In the genomic region with DNA sequence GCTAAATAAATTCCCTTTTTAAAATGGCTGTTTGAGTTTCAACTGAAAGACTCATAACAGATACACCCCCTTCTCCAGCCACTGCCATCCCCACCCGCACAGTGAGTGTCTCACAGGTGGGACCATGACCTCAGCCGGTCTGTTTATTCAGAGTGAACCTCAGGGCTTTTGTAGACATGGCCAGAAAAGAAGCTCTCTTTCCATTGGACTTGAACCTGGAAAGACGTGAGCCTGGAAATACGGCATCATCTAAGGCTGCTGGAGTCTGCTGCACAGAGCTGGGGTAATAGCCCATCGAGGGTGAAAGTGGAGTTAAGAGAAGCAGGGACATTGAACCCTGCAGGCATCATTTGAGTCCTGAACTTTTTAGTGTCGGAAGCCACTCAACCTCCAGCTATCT, we compare ENCODE assay signal across 36 cellular contexts.
"Had no signal": no experiment of that assay in that cellular context is flagged by ENCODE, and none has a peak within 500 bp of the region (broad histone marks: within the 10 kb centered on the region; RNA-seq: fewer than 3 reads in every experiment).

No MANE protein-coding gene starts in this region.

- H3K27me3 ChIP-seq: adrenal gland, cardiac muscle cell had no signal

- H3K9me3 Mint-ChIP-seq: activated CD4-positive, alpha-beta memory T cell treated with anti-CD3 and anti-CD28 coated beads, Interleukin-2, amount 10 ng/mL, durations not matched to agents 7 days and 5 days; activated CD4-positive, alpha-beta T cell treated with anti-CD3 and anti-CD28 coated beads, Interleukin-2, amount 10 ng/mL, durations not matched to agents 7 days and 5 days; activated naive CD4-positive, alpha-beta T cell treated with anti-CD3 and anti-CD28 coated beads for 36 hours; activated naive CD4-positive, alpha-beta T cell treated with anti-CD3 and anti-CD28 coated beads, Interleukin-2, amount 50 U/mL, for 72 hours; activated naive CD8-positive, alpha-beta T cell treated with anti-CD3 and anti-CD28 coated beads for 36 hours; activated T-cell treated with anti-CD3 and anti-CD28 coated beads, Interleukin-2, amount 50 U/mL, for 24 hours; central memory CD8-positive, alpha-beta T cell; T-helper 1 cell treated with Interleukin-12 subunit alpha and Interleukin-12 subunit beta and Interleukin-4 antibody, amounts not matched to agents 30 μg/mL and 1 μg/mL, for 36 hours; T-helper 2 cell treated with Interferon-gamma antibody and Interleukin-4, amounts not matched to agents 5 μg/mL and 100 μg/mL, for 36 hours had no signal

- DNase-seq: activated CD4-positive, alpha-beta memory T cell treated with anti-CD3 and anti-CD28 coated beads, Interleukin-2, amount 10 ng/mL, durations not matched to agents 7 days and 5 days; activated CD4-positive, alpha-beta T cell treated with anti-CD3 and anti-CD28 coated beads for 1 hour; activated CD4-positive, alpha-beta T cell treated with anti-CD3 and anti-CD28 coated beads for 36 hours; activated CD4-positive, alpha-beta T cell treated with anti-CD3 and anti-CD28 coated beads for 48 hours; activated CD4-positive, alpha-beta T cell treated with anti-CD3 and anti-CD28 coated beads, Interleukin-2, amount 10 ng/mL, durations not matched to agents 7 days and 5 days; activated CD4-positive, alpha-beta T cell treated with anti-CD3 and anti-CD28 coated beads, Interleukin-2, amount 50 U/mL, for 48 hours; activated CD4-positive, CD25-positive, alpha-beta regulatory T cell; activated CD8-positive, alpha-beta memory T cell treated with anti-CD3 and anti-CD28 coated beads for 24 hours; activated CD8-positive, alpha-beta memory T cell treated with anti-CD3 and anti-CD28 coated beads, Interleukin-2, amount 10 ng/mL, durations not matched to agents 7 days and 5 days; activated CD8-positive, alpha-beta memory T cell treated with anti-CD3 and anti-CD28 coated beads, Interleukin-2, amount 50 U/mL, for 48 hours; activated CD8-positive, alpha-beta T cell treated with anti-CD3 and anti-CD28 coated beads, Interleukin-2, amount 10 ng/mL, durations not matched to agents 7 days and 5 days; activated effector memory CD4-positive, alpha-beta T cell treated with anti-CD3 and anti-CD28 coated beads, Interleukin-2, amount 50 U/mL, for 16 hours; activated gamma-delta T cell treated with Interleukin-2 at 50 U/mL for 16 hours; activated naive CD4-positive, alpha-beta T cell; activated naive CD4-positive, alpha-beta T cell treated with anti-CD3 and anti-CD28 coated beads for 36 hours; activated naive CD4-positive, alpha-beta T cell treated with anti-CD3 and anti-CD28 coated beads, Interleukin-2, amount 50 U/mL, for 16 hours; activated naive CD8-positive, alpha-beta T cell treated with anti-CD3 and anti-CD28 coated beads for 36 hours; activated T-cell treated with anti-CD3 and anti-CD28 coated beads, Interleukin-2, amount 50 U/mL, for 24 hours; activated T-cell treated with anti-CD3 and anti-CD28 coated beads, Interleukin-2, amount 50 U/mL, for 48 hours; adrenal gland; amniotic stem cell; aorta; caudate nucleus; cerebellar nuclear complex; T-helper 1 cell; T-helper 2 cell; T-helper 9 cell had no signal

- ATAC-seq: activated CD4-positive, alpha-beta T cell treated with anti-CD3 and anti-CD28 coated beads for 36 hours; activated CD4-positive, CD25-positive, alpha-beta regulatory T cell treated with anti-CD3 and anti-CD28 coated beads, Interleukin-2, amount 50 U/mL, for 24 hours; activated CD8-positive, alpha-beta memory T cell treated with anti-CD3 and anti-CD28 coated beads, Interleukin-2, amount 10 ng/mL, durations not matched to agents 7 days and 5 days; activated CD8-positive, alpha-beta T cell treated with anti-CD3 and anti-CD28 coated beads, Interleukin-2, amount 10 ng/mL, durations not matched to agents 7 days and 5 days; activated naive CD4-positive, alpha-beta T cell treated with anti-CD3 and anti-CD28 coated beads, Interleukin-2, amount 50 U/mL, for 72 hours; WTC11 had no signal

- H3K4me1 Mint-ChIP-seq: activated CD4-positive, alpha-beta memory T cell treated with anti-CD3 and anti-CD28 coated beads, Interleukin-2, amount 10 ng/mL, durations not matched to agents 7 days and 5 days; activated CD4-positive, alpha-beta T cell treated with anti-CD3 and anti-CD28 coated beads for 36 hours; activated CD4-positive, alpha-beta T cell treated with anti-CD3 and anti-CD28 coated beads, Interleukin-2, amount 10 ng/mL, durations not matched to agents 7 days and 5 days; activated CD8-positive, alpha-beta memory T cell treated with anti-CD3 and anti-CD28 coated beads, Interleukin-2, amount 10 ng/mL, durations not matched to agents 7 days and 5 days; activated naive CD8-positive, alpha-beta T cell treated with anti-CD3 and anti-CD28 coated beads for 36 hours; central memory CD8-positive, alpha-beta T cell had no signal

- H3K4me3 Mint-ChIP-seq: activated CD4-positive, alpha-beta memory T cell treated with anti-CD3 and anti-CD28 coated beads, Interleukin-2, amount 10 ng/mL, durations not matched to agents 7 days and 5 days; activated CD4-positive, alpha-beta T cell treated with anti-CD3 and anti-CD28 coated beads for 36 hours; activated CD4-positive, alpha-beta T cell treated with anti-CD3 and anti-CD28 coated beads, Interleukin-2, amount 10 ng/mL, durations not matched to agents 7 days and 5 days; activated CD8-positive, alpha-beta memory T cell treated with anti-CD3 and anti-CD28 coated beads, Interleukin-2, amount 10 ng/mL, durations not matched to agents 7 days and 5 days; activated CD8-positive, alpha-beta T cell treated with anti-CD3 and anti-CD28 coated beads, Interleukin-2, amount 10 ng/mL, durations not matched to agents 7 days and 5 days; activated naive CD4-positive, alpha-beta T cell treated with anti-CD3 and anti-CD28 coated beads for 36 hours; activated naive CD8-positive, alpha-beta T cell treated with anti-CD3 and anti-CD28 coated beads for 36 hours; activated T-cell treated with anti-CD3 and anti-CD28 coated beads, Interleukin-2, amount 50 U/mL, for 24 hours; brain; central memory CD8-positive, alpha-beta T cell; T-helper 1 cell treated with Interleukin-12 subunit alpha and Interleukin-12 subunit beta and Interleukin-4 antibody, amounts not matched to agents 30 μg/mL and 1 μg/mL, for 36 hours; T-helper 2 cell treated with Interferon-gamma antibody and Interleukin-4, amounts not matched to agents 5 μg/mL and 100 μg/mL, for 36 hours; WTC11 had no signal

- H3K4me3 ChIP-seq: adrenal gland, cardiac muscle cell had no signal

- H3K36me3 Mint-ChIP-seq: activated CD8-positive, alpha-beta memory T cell treated with anti-CD3 and anti-CD28 coated beads, Interleukin-2, amount 10 ng/mL, durations not matched to agents 7 days and 5 days; activated naive CD4-positive, alpha-beta T cell treated with anti-CD3 and anti-CD28 coated beads, Interleukin-2, amount 50 U/mL, for 72 hours; activated naive CD8-positive, alpha-beta T cell treated with anti-CD3 and anti-CD28 coated beads for 36 hours; brain; WTC11 had no signal

- H3K9me3 ChIP-seq: adrenal gland had no signal

- H3K27ac ChIP-seq: adrenal gland, cardiac muscle cell, VCaP had no signal

- H3K27ac Mint-ChIP-seq: activated CD4-positive, alpha-beta memory T cell treated with anti-CD3 and anti-CD28 coated beads, Interleukin-2, amount 10 ng/mL, durations not matched to agents 7 days and 5 days; activated CD4-positive, alpha-beta T cell treated with anti-CD3 and anti-CD28 coated beads for 36 hours; activated CD4-positive, alpha-beta T cell treated with anti-CD3 and anti-CD28 coated beads, Interleukin-2, amount 10 ng/mL, durations not matched to agents 7 days and 5 days; activated CD8-positive, alpha-beta memory T cell treated with anti-CD3 and anti-CD28 coated beads, Interleukin-2, amount 10 ng/mL, durations not matched to agents 7 days and 5 days; activated CD8-positive, alpha-beta T cell treated with anti-CD3 and anti-CD28 coated beads, Interleukin-2, amount 10 ng/mL, durations not matched to agents 7 days and 5 days; activated naive CD4-positive, alpha-beta T cell treated with anti-CD3 and anti-CD28 coated beads for 36 hours; activated naive CD4-positive, alpha-beta T cell treated with anti-CD3 and anti-CD28 coated beads, Interleukin-2, amount 50 U/mL, for 72 hours; activated naive CD8-positive, alpha-beta T cell treated with anti-CD3 and anti-CD28 coated beads for 36 hours; activated T-cell treated with anti-CD3 and anti-CD28 coated beads, Interleukin-2, amount 50 U/mL, for 24 hours; brain; T-helper 1 cell treated with Interleukin-12 subunit alpha and Interleukin-12 subunit beta and Interleukin-4 antibody, amounts not matched to agents 30 μg/mL and 1 μg/mL, for 36 hours; T-helper 2 cell treated with Interferon-gamma antibody and Interleukin-4, amounts not matched to agents 5 μg/mL and 100 μg/mL, for 36 hours; WTC11 had no signal

- H3K36me3 ChIP-seq: adrenal gland, cardiac muscle cell had no signal
